ENCODE assay signal across 13 cellular contexts in genomic region chr4:2483237-2483636, GRCh38. TPM values are rescaled to one million over a fixed set of nuclear protein-coding genes. Genes with fewer than 3 reads are reported as not detected.
A peak's percentile ranks its signal among the peaks of the same experiment; 100 is the strongest.
DNase-seq lines count a peak whose midpoint lies in the region; ATAC-seq, FAIRE-seq and TF ChIP-seq lines count a peak whose summit lies in the region.
"Had no signal": no experiment of that assay in that cellular context is flagged by ENCODE, and none has a peak within 500 bp of the region (broad histone marks: within the 10 kb centered on the region; RNA-seq: fewer than 3 reads in every experiment).

No MANE protein-coding gene starts in this region.

- H3K4me3 Mint-ChIP-seq in stimulated activated effector memory CD8-positive, alpha-beta T cell treated with anti-CD3 and anti-CD28 coated beads, Interleukin-12 subunit alpha, Interleukin-12 subunit beta, amount 100 ng/mL, for 72 hours, result peak overlapping the region; percentile 55

- no peaks in the 10 kb centered on the region for H3K9me3 ChIP-seq in WERI-Rb-1 (ENCODE audit: severe bottlenecking)
- no peaks in the 10 kb centered on the region for H3K9me3 ChIP-seq in kidney (ENCODE audit: control insufficient read depth in 1 of 2, low read length in 2 of 2)
- H3K9me3 ChIP-seq: tibial artery had no signal

- peaks cover 41 to 64% of the 10 kb centered on the region in 2 donors for H3K4me1 ChIP-seq in kidney (ENCODE audit: control insufficient read depth in 1 of 2, insufficient read depth in 1 of 2, low read depth in 1 of 2, low read length in 2 of 2)

- H3K27ac ChIP-seq in WERI-Rb-1 (peak overlapping the region; percentile 27; the same call in 1 of the 2 replicates), kidney (ENCODE audit: low read depth in 2 of 2, low read length in 2 of 2) (peak overlapping the region; percentile 65 to 79)
- H3K27ac ChIP-seq: 22Rv1 had no signal

- peak overlapping the region; percentile 85 for H3K27ac Mint-ChIP-seq in stimulated activated effector memory CD8-positive, alpha-beta T cell treated with anti-CD3 and anti-CD28 coated beads, Interleukin-12 subunit alpha, Interleukin-12 subunit beta, amount 100 ng/mL, for 72 hours

- DNase-seq in NCI-H526 treated with DMSO at 0.1 percent for 48 hours (lab: John Stamatoyannopoulos, UW), result peak; percentile 13
- no peak for DNase-seq in NCI-H526 (lab: John Stamatoyannopoulos, UW)
- no peak for DNase-seq in WERI-Rb-1
- peak; percentile 3 for DNase-seq in kidney
- DNase-seq in stimulated activated effector memory CD8-positive, alpha-beta T cell treated with anti-CD3 and anti-CD28 coated beads, Interleukin-12 subunit alpha, Interleukin-12 subunit beta, amount 100 ng/mL, for 72 hours (ENCODE audit: low spot score in 2 of 2), result no peak
- no peak for DNase-seq in left lobe of liver (ENCODE audit: low spot score)
- DNase-seq in mucosa of gallbladder (ENCODE audit: low spot score), result no peak
- DNase-seq in A172 (ENCODE audit: low spot score), result no peak
- DNase-seq: activated naive CD4-positive, alpha-beta T cell; NCI-H187; stimulated activated CD4-positive, alpha-beta T cell treated with anti-CD3 and anti-CD28 coated beads, Interleukin-2, amount 100 ng/mL, for 24 hours; tibial artery had no signal

- H3K4me1 Mint-ChIP-seq in stimulated activated effector memory CD8-positive, alpha-beta T cell treated with anti-CD3 and anti-CD28 coated beads, Interleukin-12 subunit alpha, Interleukin-12 subunit beta, amount 100 ng/mL, for 72 hours, result peaks cover 90% of the 10 kb centered on the region

- H3K36me3 Mint-ChIP-seq in stimulated activated effector memory CD8-positive, alpha-beta T cell treated with anti-CD3 and anti-CD28 coated beads, Interleukin-12 subunit alpha, Interleukin-12 subunit beta, amount 100 ng/mL, for 72 hours, result peaks cover 51% of the 10 kb centered on the region

- intact Hi-C loops in kidney (cut with DNase I), result no loop called here

- H3K4me3 ChIP-seq in WERI-Rb-1 (ENCODE audit: low read depth, low read length) (no peak overlapping the region), kidney (ENCODE audit: low read length in 2 of 2) (peak overlapping the region in 1 of 2 donors; percentile 4)
- H3K4me3 ChIP-seq: tibial artery had no signal

- H3K9me3 Mint-ChIP-seq in stimulated activated effector memory CD8-positive, alpha-beta T cell treated with anti-CD3 and anti-CD28 coated beads, Interleukin-12 subunit alpha, Interleukin-12 subunit beta, amount 100 ng/mL, for 72 hours, result no peaks in the 10 kb centered on the region

- no peak for ATAC-seq in stimulated activated effector memory CD8-positive, alpha-beta T cell treated with anti-CD3 and anti-CD28 coated beads, Interleukin-12 subunit alpha, Interleukin-12 subunit beta, amount 100 ng/mL, for 72 hours
- no peak for ATAC-seq in left lobe of liver

- no peak for FAIRE-seq in kidney (lab: Jason Lieb, UNC)

- no peak for TF ChIP-seq CTCF in WERI-Rb-1 (IDR thresholded peaks at IDR 0.05; ENCODE audit: low read depth, low read length)
- TF ChIP-seq CTCF in kidney (IDR thresholded peaks at IDR 0.05; ENCODE audit: borderline replicate concordance, extremely low read depth, insufficient read depth), result no peak

- H3K9ac ChIP-seq in kidney (ENCODE audit: low read length in 2 of 2), result no peak overlapping the region

- H3K27me3 ChIP-seq in WERI-Rb-1 (ENCODE audit: insufficient read depth, low read depth, severe bottlenecking), result no peaks in the 10 kb centered on the region
- H3K27me3 ChIP-seq: tibial artery had no signal

- H3K36me3 ChIP-seq in WERI-Rb-1 (peaks cover 60% of the 10 kb centered on the region), kidney (ENCODE audit: control insufficient read depth in 1 of 2, insufficient read depth in 2 of 2, low read length in 2 of 2) (no peaks in the 10 kb centered on the region)
- H3K36me3 ChIP-seq: tibial artery had no signal

RNA-seq across cellular contexts. Expression of gene RNF4, which starts 14.3 kb away (rescaled TPM):
- 61.5 TPM for total RNA-seq in kidney
- polyA plus RNA-seq in kidney (ENCODE audit: insufficient read depth, low read depth, low replicate concordance), result 24.2 TPM
- total RNA-seq in left lobe of liver, result 16.7 TPM
- total RNA-seq in mucosa of gallbladder, result 52.3 TPM
- total RNA-seq in A172 (2014; rRNA removed; shearing (Covaris generic)), result 50.8 and 55.6 TPM in 2 replicates

RNA-seq across cellular contexts. Expression of gene FAM193A, which starts 53.2 kb away (rescaled TPM):
- total RNA-seq in kidney, result 29.3 TPM
- 6.3 TPM for polyA plus RNA-seq in kidney (ENCODE audit: insufficient read depth, low read depth, low replicate concordance)
- total RNA-seq in left lobe of liver, result 10.6 TPM
- 31.4 TPM for total RNA-seq in mucosa of gallbladder
- 10.3 and 12.0 TPM in 2 replicates for total RNA-seq in A172 (2014; rRNA removed; shearing (Covaris generic))

Comparison
In these comparisons a context has a peak if more than half of its experiments do, and no peak if none do; other contexts are left out.
1. DNase-seq: peak in NCI-H526 treated with DMSO at 0.1 percent for 48 hours (single experiment) and kidney (single experiment); none in NCI-H526 (0 of 2), WERI-Rb-1 (single experiment), stimulated activated effector memory CD8-positive, alpha-beta T cell treated with anti-CD3 and anti-CD28 coated beads, Interleukin-12 subunit alpha, Interleukin-12 subunit beta, amount 100 ng/mL, for 72 hours (0 of 2), left lobe of liver (single experiment), mucosa of gallbladder (single experiment) and A172 (single experiment).